In genomic region chr1:172609528-172609927, GRCh38 we compare ENCODE assay signal across 11 cellular contexts. TPM values are rescaled to one million over a fixed set of nuclear protein-coding genes. Genes with fewer than 3 reads are reported as not detected.
DNase-seq lines count a peak whose midpoint lies in the region; ATAC-seq, FAIRE-seq and TF ChIP-seq lines count a peak whose summit lies in the region.
"Had no signal": no experiment of that assay in that cellular context is flagged by ENCODE, and none has a peak within 500 bp of the region (broad histone marks: within the 10 kb centered on the region; RNA-seq: fewer than 3 reads in every experiment).

No MANE protein-coding gene starts in this region.

- H3K27ac ChIP-seq in heart left ventricle (no peak overlapping the region), right cardiac atrium (ENCODE audit: low read length) (no peak overlapping the region), RWPE1 (no peak overlapping the region)
- H3K27ac ChIP-seq: thoracic aorta had no signal

- TF ChIP-seq CTCF in heart left ventricle (IDR thresholded peaks at IDR 0.05) = peak; percentile 10 to 50 (median 31)
- 0 out of 2 replicates have a peak, but pooled peaks have one; percentile 13 for TF ChIP-seq CTCF in RWPE1 (conservative IDR thresholded peaks at IDR 0.05; ENCODE audit: low read depth)
- peak; percentile 42 for TF ChIP-seq CTCF in fibroblast of pulmonary artery (IDR thresholded peaks at IDR 0.05; ENCODE audit: low read length, missing control alignments)

- TF ChIP-seq POLR2A in heart left ventricle (IDR thresholded peaks at IDR 0.05) = no peak

- POLR2A ChIA-PET in RWPE1 (lab: Yijun Ruan, JAX; ENCODE audit: low non-redundant PET) = no interaction called here

- peaks cover 0 to 53% (median 25%) of the 10 kb centered on the region in 9 donors for H3K36me3 ChIP-seq in heart left ventricle

- H3K4me3 ChIP-seq in heart left ventricle (no peak overlapping the region), right cardiac atrium (ENCODE audit: low read length) (no peak overlapping the region), fibroblast of pulmonary artery (replicated peaks; ENCODE audit: low read depth, low read length) (no peak overlapping the region)
- H3K4me3 ChIP-seq: thoracic aorta had no signal

- intact Hi-C loops in heart left ventricle (cut with DNase I) = loop anchor here in 6 of 10 donors (2.0 to 5.0 kb wide), 3 partner anchors 108 to 111 kb away; no protein-coding TSS in a partner anchor
- intact Hi-C loops in right cardiac atrium (cut with DNase I) = loop anchor here in 2 of 4 donors (5.0 kb wide), 1 partner anchor 113 kb away; no protein-coding TSS in a partner anchor

- WGBS in heart left ventricle, 4 donors = 90 to 94% (median 92%) methylated on average over 3 of the region's 3 CpGs
- WGBS in right cardiac atrium = 94% methylated on average over 3 of the region's 3 CpGs

- ATAC-seq in heart left ventricle (peak in 2 of 4 donors; percentile 34 to 57), right cardiac atrium (no peak), GM18873 (IDR thresholded peaks at IDR 0.05; ENCODE audit: low FRiP score, unreplicated experiment) (no peak)

- DNase-seq in heart left ventricle = no peak
- DNase-seq in right cardiac atrium = no peak
- peak; percentile 2 for DNase-seq in RWPE1 (ENCODE audit: low spot score)
- peak; percentile 42 for DNase-seq in fibroblast of pulmonary artery (ENCODE audit: low read depth)
- DNase-seq in GM19239 (ENCODE audit: insufficient read length, low spot score) = no peak
- DNase-seq in NCI-H1092 treated with DMSO at 0.1 percent for 48 hours (lab: John Stamatoyannopoulos, UW) = no peak
- DNase-seq in NCI-H187 treated with DMSO at 0.1 percent for 48 hours (lab: John Stamatoyannopoulos, UW) = no peak
- DNase-seq: occipital lobe had no signal

- no peak for FAIRE-seq in GM19239 (lab: Jason Lieb, UNC)

- H3K4me1 ChIP-seq in heart left ventricle = no peaks in the 10 kb centered on the region
- H3K4me1 ChIP-seq in right cardiac atrium (ENCODE audit: control insufficient read depth, insufficient read depth, low read length) = no peaks in the 10 kb centered on the region

- H3K9me3 ChIP-seq in heart left ventricle = no peaks in the 10 kb centered on the region
- no peaks in the 10 kb centered on the region for H3K9me3 ChIP-seq in right cardiac atrium (ENCODE audit: control insufficient read depth, low read length)
- H3K9me3 ChIP-seq: thoracic aorta had no signal

- H3K27me3 ChIP-seq in heart left ventricle (no peaks in the 10 kb centered on the region), right cardiac atrium (ENCODE audit: control insufficient read depth, insufficient read depth) (no peaks in the 10 kb centered on the region)

- CTCF ChIA-PET in RWPE1 (lab: Yijun Ruan, JAX) = interaction anchor here (0.6 to 3.8 kb wide), 5 partner anchors 110 to 467 kb away, joined by 3 to 27 read pairs (median 4); no protein-coding TSS in a partner anchor

RNA-seq across cellular contexts. Expression of gene FASLG, which starts 49.4 kb away (rescaled TPM):
- total RNA-seq in heart left ventricle (1 to 10 TPM in 1 of 9 donors, under 1 TPM in 1, not detected in 7; 0.91 to 1.9 TPM), right cardiac atrium (under 1 TPM in 2 of 4 donors, not detected in 2; 0.12 to 0.29 TPM)
- polyA plus RNA-seq in heart left ventricle (not detected), right cardiac atrium (0.07 TPM)
- total RNA-seq: dermis microvascular lymphatic vessel endothelial cell, occipital lobe, thoracic aorta had no signal

Comparison
In these comparisons a context has a peak if more than half of its experiments do, and no peak if none do; other contexts are left out.
1. DNase-seq: peak in RWPE1 (single experiment) and fibroblast of pulmonary artery (single experiment); none in heart left ventricle (0 of 5), right cardiac atrium (0 of 3), GM19239 (single experiment), NCI-H1092 treated with DMSO at 0.1 percent for 48 hours (single experiment) and NCI-H187 treated with DMSO at 0.1 percent for 48 hours (single experiment).
2. Peak in every context shown above with its lines, with median percentiles within 50 percentile points of each other: CTCF ChIP-seq.